Comparison of ENCODE assay signal across 1 cellular context in the genomic region with DNA sequence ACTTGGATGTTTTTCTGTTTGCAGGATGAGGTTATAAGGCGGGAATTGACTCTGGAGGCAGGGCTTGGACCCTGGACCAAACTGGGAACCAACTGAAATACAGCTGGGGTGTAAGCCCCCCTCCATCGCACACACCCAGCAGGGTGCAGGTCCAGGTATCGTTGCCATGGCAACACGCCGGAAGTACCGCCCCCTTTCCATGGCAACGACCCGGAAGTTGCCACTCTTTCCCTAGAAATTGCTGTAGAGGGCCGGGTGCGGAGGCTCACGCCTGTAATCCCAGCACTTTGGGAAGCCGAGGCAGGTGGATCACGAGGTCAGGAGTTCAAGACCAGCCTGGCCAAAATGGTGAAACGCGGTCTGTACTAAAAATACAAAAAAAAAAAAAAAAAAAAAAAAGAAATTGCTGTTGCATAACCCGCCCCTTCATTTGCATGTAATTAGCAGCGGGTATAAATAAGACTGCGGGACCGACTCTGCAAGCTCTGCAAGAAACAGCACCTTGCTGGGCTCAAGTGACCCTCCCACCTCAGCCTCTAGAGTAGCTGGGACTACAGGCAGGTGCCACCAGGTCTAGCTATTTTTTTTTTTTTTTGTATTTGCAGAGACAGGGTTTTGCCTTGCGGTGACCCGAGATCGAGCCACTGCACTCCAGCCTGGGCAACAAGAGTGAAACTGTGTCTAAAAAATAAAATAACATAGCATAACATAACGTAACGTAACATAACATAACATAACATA.
A peak's percentile ranks its signal among the peaks of the same experiment; 100 is the strongest.
TF ChIP-seq lines count a peak whose summit lies in the region.

No MANE protein-coding gene starts in this region.

TF ChIP-seq in H1, 55 proteins besides CTCF, POLR2A, EP300 and RAD21:
- TF ChIP-seq MAFK (IDR thresholded peaks at IDR 0.05; ENCODE audit: low read depth, low read length) (no peak), SP2 (IDR thresholded peaks at IDR 0.05; ENCODE audit: low read length) (peak; percentile 41), TBP (IDR thresholded peaks at IDR 0.05; ENCODE audit: low read depth, low read length) (peak; percentile 71; the same call in 1 of the 2 replicates), SP1 (IDR thresholded peaks at IDR 0.05; ENCODE audit: low read depth, low read length) (0 out of 2 replicates have a peak, but pooled peaks have one; percentile 28), RFX5 (IDR thresholded peaks at IDR 0.05; ENCODE audit: borderline replicate concordance, low read depth, low read length) (no peak), CEBPB (IDR thresholded peaks at IDR 0.05; ENCODE audit: low read depth, low read length) (peak; percentile 39; the same call in 1 of the 2 replicates), RNF2 (IDR thresholded peaks at IDR 0.05; ENCODE audit: borderline replicate concordance, low read depth, low read length, missing control alignments, poor library complexity, severe bottlenecking) (no peak), CBX8 (IDR thresholded peaks at IDR 0.05; ENCODE audit: borderline replicate concordance, low read depth, low read length) (no peak), GABPA (IDR thresholded peaks at IDR 0.05; ENCODE audit: borderline replicate concordance, insufficient read depth, low read length) (peak; percentile 90; the same call in 1 of the 2 replicates)
